Comparison of ENCODE assay signal across 17 cellular contexts in genomic region chrX:9320940-9321339, GRCh38.
"Had no signal": no experiment of that assay in that cellular context is flagged by ENCODE, and none has a peak within 500 bp of the region (broad histone marks: within the 10 kb centered on the region; RNA-seq: fewer than 3 reads in every experiment).

No MANE protein-coding gene starts in this region.

- ATAC-seq: activated CD8-positive, alpha-beta T cell treated with anti-CD3 and anti-CD28 coated beads for 36 hours; activated naive CD8-positive, alpha-beta T cell treated with anti-CD3 and anti-CD28 coated beads, Interleukin-2, amount 50 U/mL, for 24 hours; gastroesophageal sphincter; natural killer cell; psoas muscle; sciatic nerve; stimulated activated memory B cell treated with anti-CD40 and anti-IgM and Interleukin-4, amounts not matched to agents 10 μg/mL and 1 μg/mL and 100 μg/mL, for 72 hours had no signal

- DNase-seq: activated CD8-positive, alpha-beta memory T cell treated with anti-CD3 and anti-CD28 coated beads, Interleukin-2, amount 50 U/mL, for 48 hours; activated CD8-positive, alpha-beta T cell treated with anti-CD3 and anti-CD28 coated beads for 36 hours; activated naive CD4-positive, alpha-beta T cell treated with Interleukin-2 at 50 U/mL for 16 hours; activated naive CD8-positive, alpha-beta T cell treated with anti-CD3 and anti-CD28 coated beads, Interleukin-2, amount 50 U/mL, for 24 hours; cortex of kidney; effector CD8-positive, alpha-beta T cell; natural killer cell; nucleus accumbens; psoas muscle; spleen; stimulated activated CD4-positive, alpha-beta T cell treated with anti-CD3 and anti-CD28 coated beads, Interleukin-1b, Interleukin-23, amount 100 ng/mL, for 48 hours had no signal

- H3K9me3 ChIP-seq: ascending aorta, gastroesophageal sphincter, psoas muscle, spleen, tibial nerve had no signal

- H3K4me1 ChIP-seq: ascending aorta, gastroesophageal sphincter, psoas muscle, tibial nerve had no signal

- H3K27ac ChIP-seq: ascending aorta, gastroesophageal sphincter, hepatocyte, psoas muscle, spleen, tibial nerve had no signal

- H3K36me3 ChIP-seq: ascending aorta, gastroesophageal sphincter, spleen, tibial nerve had no signal

- H3K4me3 ChIP-seq: ascending aorta, gastroesophageal sphincter, hepatocyte, psoas muscle, spleen, tibial nerve had no signal

- H3K27me3 ChIP-seq: ascending aorta, gastroesophageal sphincter, hepatocyte, spleen, tibial nerve had no signal
